ENCODE assay signal across 17 cellular contexts in the genomic region with DNA sequence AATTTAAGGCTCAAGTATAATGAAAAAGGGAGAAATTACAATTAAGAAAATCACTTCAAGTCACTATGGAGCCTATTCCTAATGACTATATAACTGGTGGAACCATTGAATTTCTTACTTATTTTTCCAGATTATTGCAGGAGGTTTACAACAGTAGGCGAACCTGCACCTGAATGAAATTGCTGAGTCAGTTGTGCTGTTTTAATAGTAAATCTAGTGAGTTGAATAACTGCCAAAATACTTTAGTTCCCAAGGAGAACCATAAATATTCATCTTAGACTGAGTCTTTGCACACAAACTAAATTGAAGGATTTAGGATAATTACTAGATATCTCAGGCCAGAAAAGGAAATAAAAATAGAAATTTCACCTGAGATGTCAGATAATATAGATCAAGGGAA.
"Had no signal": no experiment of that assay in that cellular context is flagged by ENCODE, and none has a peak within 500 bp of the region (broad histone marks: within the 10 kb centered on the region; RNA-seq: fewer than 3 reads in every experiment).

No MANE protein-coding gene starts in this region.

- H2AFZ ChIP-seq: hepatocyte had no signal

- H3K27me3 Mint-ChIP-seq: naive B cell had no signal

- H3K36me3 ChIP-seq: colonic mucosa, right atrium auricular region had no signal

- H3K79me2 ChIP-seq: hepatocyte had no signal

- H3K4me1 ChIP-seq: colonic mucosa, foreskin keratinocyte, psoas muscle, right atrium auricular region had no signal

- ATAC-seq: foreskin keratinocyte, left colon, left ventricle myocardium superior, psoas muscle had no signal

- FAIRE-seq: small intestine had no signal

- H3K27ac Mint-ChIP-seq: naive B cell, nephron progenitor cell had no signal

- H3K36me3 Mint-ChIP-seq: naive B cell had no signal

- H3K4me2 ChIP-seq: hepatocyte had no signal

- H3K4me3 ChIP-seq: colonic mucosa, hepatocyte, lung, psoas muscle, right atrium auricular region had no signal

- H3K9me3 ChIP-seq: colonic mucosa, psoas muscle had no signal

- DNase-seq: colonic mucosa; dermis blood vessel endothelial cell; foreskin keratinocyte; head of caudate nucleus; left colon; left ventricle myocardium superior; mesenchymal stem cell; naive B cell; nephron progenitor cell; psoas muscle; small intestine; stimulated activated CD4-positive, alpha-beta T cell treated with anti-CD3 and anti-CD28 coated beads, Interleukin-12 subunit alpha, Interleukin-12 subunit beta, amount 100 ng/mL, for 4 hours; stimulated activated naive CD4-positive, alpha-beta T cell treated with Interleukin-2 at 50 U/mL for 16 hours; trophoblast cell had no signal

- H3K4me1 Mint-ChIP-seq: naive B cell, nephron progenitor cell had no signal

- H3K4me3 Mint-ChIP-seq: naive B cell, nephron progenitor cell had no signal

- H3K27ac ChIP-seq: colonic mucosa, foreskin keratinocyte, hepatocyte, psoas muscle, right atrium auricular region had no signal

- H3K27me3 ChIP-seq: colonic mucosa, foreskin keratinocyte, hepatocyte, right atrium auricular region had no signal
